15 cellular contexts compared by ENCODE assay signal in the genomic region with DNA sequence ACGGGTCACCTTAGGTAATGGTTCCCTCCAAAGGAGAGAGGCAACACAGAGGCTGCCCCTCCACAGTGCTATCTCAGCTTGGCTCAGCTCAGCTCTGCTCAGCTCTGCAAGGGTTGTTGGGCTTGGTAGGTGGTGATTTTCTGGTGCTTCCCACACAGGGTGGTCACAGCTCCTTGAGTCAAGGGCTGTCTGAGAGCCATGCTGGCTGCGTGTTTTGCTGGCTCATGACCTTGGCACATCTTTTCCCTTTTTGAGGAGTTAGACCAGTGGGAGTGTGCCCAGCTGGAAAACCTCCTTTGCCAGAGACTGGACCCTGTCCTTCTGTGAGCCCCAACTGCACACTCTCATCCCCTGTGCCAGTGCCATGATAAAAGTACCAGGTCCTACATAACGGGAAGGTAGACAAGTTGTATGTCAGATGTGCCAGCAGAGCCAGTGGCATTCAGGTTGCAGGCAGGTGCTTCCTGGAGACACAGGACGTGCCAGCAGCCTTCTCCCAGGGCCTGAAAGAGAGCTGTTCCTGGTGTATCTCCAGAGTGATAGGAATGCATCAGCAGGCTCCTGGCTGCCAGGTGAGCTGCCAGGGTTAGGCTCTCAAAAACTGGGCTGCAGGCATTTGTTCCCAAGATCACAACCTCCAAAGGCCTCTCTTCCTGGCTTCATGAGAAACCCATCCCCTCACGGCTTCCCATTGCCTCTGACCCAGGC.
A peak's percentile ranks its signal among the peaks of the same experiment; 100 is the strongest.
DNase-seq lines count a peak whose midpoint lies in the region; TF ChIP-seq lines count a peak whose summit lies in the region.
"Had no signal": no experiment of that assay in that cellular context is flagged by ENCODE, and none has a peak within 500 bp of the region (broad histone marks: within the 10 kb centered on the region; RNA-seq: fewer than 3 reads in every experiment).

No MANE protein-coding gene starts in this region.

- no peak overlapping the region for H3K9ac ChIP-seq in H9 (ENCODE audit: extremely low read depth, insufficient read length, low read length)
- H3K9ac ChIP-seq: BLaER1 treated with 17β-estradiol and CSF1 and Interleukin-3, amounts not matched to agents 10 nM and 100 nM had no signal

- H2BK120ac ChIP-seq in H9 (ENCODE audit: low read depth, low read length, poor library complexity, severe bottlenecking): no peak overlapping the region

- H3K4me2 ChIP-seq in H9 (ENCODE audit: insufficient read depth, insufficient read length, low read length): no peak overlapping the region
- H3K4me2 ChIP-seq: BLaER1 treated with 17β-estradiol and CSF1 and Interleukin-3, amounts not matched to agents 10 nM and 100 nM had no signal

- H3K4me1 Mint-ChIP-seq in H9: peaks cover 0 to 4% of the 10 kb centered on the region in 2 experiments; a peak in 1 of 4 replicates
- no peaks in the 10 kb centered on the region for H3K4me1 Mint-ChIP-seq in osteocyte (ENCODE audit: unreplicated experiment)
- H3K4me1 Mint-ChIP-seq: B cell had no signal

- WGBS in H9 (ENCODE audit: extremely low coverage, insufficient read length, low lambda C conversion rate): no CpG with 5 or more reads among the region's 5 CpGs
- WGBS in tibial nerve, 2 donors: 88 to 92% methylated on average over 4 to 5 of the region's 5 CpGs

- H4K91ac ChIP-seq in H9 (ENCODE audit: insufficient read length, low read depth, low read length): no peak overlapping the region

- no peaks in the 10 kb centered on the region for H3K23me2 ChIP-seq in H9 (ENCODE audit: insufficient read length, low read depth, low read length, poor library complexity, severe bottlenecking)

- H3K4me1 ChIP-seq in H9 (ENCODE audit: insufficient read depth, low read length) (no peaks in the 10 kb centered on the region), tibial nerve (peaks cover 0 to 25% (median 0%) of the 10 kb centered on the region in 4 donors), breast epithelium (no peaks in the 10 kb centered on the region)
- H3K4me1 ChIP-seq: BLaER1 treated with 17β-estradiol and CSF1 and Interleukin-3, amounts not matched to agents 10 nM and 100 nM; HAP-1 had no signal

- no peak for TF ChIP-seq CTCF in H9 (conservative IDR thresholded peaks at IDR 0.05)
- TF ChIP-seq CTCF in osteocyte (IDR thresholded peaks at IDR 0.05): no peak
- no peak for TF ChIP-seq CTCF in tibial nerve (IDR thresholded peaks at IDR 0.05)
- no peak for TF ChIP-seq CTCF in breast epithelium (IDR thresholded peaks at IDR 0.05)

- no peaks in the 10 kb centered on the region for H3K79me1 ChIP-seq in H9 (ENCODE audit: insufficient read depth, low read depth, low read length, poor library complexity, severe bottlenecking)

- no peak overlapping the region for H3K56ac ChIP-seq in H9 (ENCODE audit: insufficient read length, low read depth, low read length)

- no peak overlapping the region for H3T11ph ChIP-seq in H9 (ENCODE audit: low read length)

- intact Hi-C loops in breast epithelium (cut with DNase I; ENCODE audit: low total_unique reads): no loop called here

- no peaks in the 10 kb centered on the region for H3K36me3 Mint-ChIP-seq in H9 (ENCODE audit: insufficient read depth in 1 of 3, low read depth in 3 of 3)
- no peaks in the 10 kb centered on the region for H3K36me3 Mint-ChIP-seq in osteocyte (ENCODE audit: unreplicated experiment)
- H3K36me3 Mint-ChIP-seq: CD8-positive, alpha-beta T cell had no signal

- no peak overlapping the region for H2AK5ac ChIP-seq in H9 (ENCODE audit: insufficient read length, low read length)

- no peak overlapping the region for H3K27ac ChIP-seq in H9 (ENCODE audit: insufficient read length, low read depth, low read length)
- H3K27ac ChIP-seq in tibial nerve: no peak overlapping the region
- H3K27ac ChIP-seq in breast epithelium: peak overlapping the region in 1 of 2 donors; percentile 55
- H3K27ac ChIP-seq: BLaER1 treated with 17β-estradiol and CSF1 and Interleukin-3, amounts not matched to agents 10 nM and 100 nM had no signal

- no peak overlapping the region for H3K27ac Mint-ChIP-seq in H9
- no peak overlapping the region for H3K27ac Mint-ChIP-seq in osteocyte (ENCODE audit: unreplicated experiment)
- H3K27ac Mint-ChIP-seq: B cell; CD8-positive, alpha-beta T cell had no signal

- TF ChIP-seq POLR2A in tibial nerve (IDR thresholded peaks at IDR 0.05) (no peak), breast epithelium (IDR thresholded peaks at IDR 0.05) (no peak)

- H3K9me3 Mint-ChIP-seq in H9 (no peaks in the 10 kb centered on the region), osteocyte (ENCODE audit: unreplicated experiment) (no peaks in the 10 kb centered on the region)
- H3K9me3 Mint-ChIP-seq: CD8-positive, alpha-beta T cell had no signal

- no peaks in the 10 kb centered on the region for H3K27me3 ChIP-seq in H9 (ENCODE audit: insufficient read depth, low read length)
- no peaks in the 10 kb centered on the region for H3K27me3 ChIP-seq in tibial nerve
- no peaks in the 10 kb centered on the region for H3K27me3 ChIP-seq in breast epithelium
- H3K27me3 ChIP-seq: BLaER1 treated with 17β-estradiol and CSF1 and Interleukin-3, amounts not matched to agents 10 nM and 100 nM had no signal

- no peak overlapping the region for H3K14ac ChIP-seq in H9 (ENCODE audit: insufficient read depth, low read length)

- H4K5ac ChIP-seq in H9 (ENCODE audit: insufficient read length, low read depth, low read length): no peak overlapping the region

- no peak overlapping the region for H3K23ac ChIP-seq in H9 (ENCODE audit: insufficient read length, low read depth, low read length)

- H3K4me3 Mint-ChIP-seq in H9: no peak overlapping the region
- H3K4me3 Mint-ChIP-seq in osteocyte (ENCODE audit: unreplicated experiment): no peak overlapping the region
- H3K4me3 Mint-ChIP-seq: B cell; CD8-positive, alpha-beta T cell had no signal

- no peak for TF ChIP-seq EP300 in tibial nerve (IDR thresholded peaks at IDR 0.05)

- no peaks in the 10 kb centered on the region for H4K20me1 ChIP-seq in H9 (ENCODE audit: control insufficient read depth, insufficient read depth, insufficient read length)
- H4K20me1 ChIP-seq: BLaER1 treated with 17β-estradiol and CSF1 and Interleukin-3, amounts not matched to agents 10 nM and 100 nM had no signal

- no peaks in the 10 kb centered on the region for H3K27me3 Mint-ChIP-seq in H9 (ENCODE audit: low read depth)
- H3K27me3 Mint-ChIP-seq in osteocyte (ENCODE audit: unreplicated experiment): peaks cover 10% of the 10 kb centered on the region
- H3K27me3 Mint-ChIP-seq: B cell had no signal

- no peak overlapping the region for H2BK20ac ChIP-seq in H9 (ENCODE audit: low read depth, low read length, poor library complexity, severe bottlenecking)

- H3K79me2 ChIP-seq in H9 (ENCODE audit: insufficient read depth, low read length): no peaks in the 10 kb centered on the region

- H3K4ac ChIP-seq in H9 (ENCODE audit: low read depth, low read length): no peak overlapping the region

- H3K36me3 ChIP-seq in tibial nerve: no peaks in the 10 kb centered on the region
- H3K36me3 ChIP-seq in breast epithelium: no peaks in the 10 kb centered on the region
- H3K36me3 ChIP-seq: BLaER1 treated with 17β-estradiol and CSF1 and Interleukin-3, amounts not matched to agents 10 nM and 100 nM; HAP-1 had no signal

- H2BK5ac ChIP-seq in H9 (ENCODE audit: insufficient read length, low read length): no peak overlapping the region

- no peak overlapping the region for H4K8ac ChIP-seq in H9 (replicated peaks; ENCODE audit: insufficient read length, low read depth, low read length)

- H3K4me3 ChIP-seq in tibial nerve (no peak overlapping the region), breast epithelium (no peak overlapping the region)
- H3K4me3 ChIP-seq: BLaER1 treated with 17β-estradiol and CSF1 and Interleukin-3, amounts not matched to agents 10 nM and 100 nM; GM12878; HAP-1 had no signal

- no peak overlapping the region for H2BK12ac ChIP-seq in H9 (ENCODE audit: insufficient read length, low read depth, low read length)

- H3K9me3 ChIP-seq in H9 (ENCODE audit: control insufficient read depth, low read depth, low read length) (no peaks in the 10 kb centered on the region), tibial nerve (no peaks in the 10 kb centered on the region), breast epithelium (no peaks in the 10 kb centered on the region)
- H3K9me3 ChIP-seq: BLaER1 treated with 17β-estradiol and CSF1 and Interleukin-3, amounts not matched to agents 10 nM and 100 nM; HAP-1 had no signal

- no peak overlapping the region for H2BK15ac ChIP-seq in H9 (ENCODE audit: low read depth, low read length)

- DNase-seq in H9 (peak; percentile 14), ecto neural progenitor cell (ENCODE audit: low spot score) (peak; percentile 26), islet precursor cell (peak; percentile 38), osteocyte (ENCODE audit: extremely low spot score, unreplicated experiment) (peak; percentile 66), tibial nerve (ENCODE audit: low spot score in 2 of 2) (no peak), breast epithelium (ENCODE audit: low spot score in 2 of 2) (no peak), putamen (ENCODE audit: low spot score) (no peak)
- DNase-seq: Calu3; CD8-positive, alpha-beta T cell; DND-41; EL had no signal

- H3K18ac ChIP-seq in H9 (ENCODE audit: insufficient read length, low read depth, low read length): no peak overlapping the region

- no peak overlapping the region for H2AFZ ChIP-seq in H9 (ENCODE audit: low read length)

Comparison
In these comparisons a context has a peak if more than half of its experiments do, and no peak if none do; other contexts are left out.
1. DNase-seq: peak in H9 (single experiment), ecto neural progenitor cell (single experiment), islet precursor cell (single experiment) and osteocyte (single experiment); none in tibial nerve (0 of 2), breast epithelium (0 of 2) and putamen (single experiment).